ENCODE assay signal across 1 cellular context in the genomic region with DNA sequence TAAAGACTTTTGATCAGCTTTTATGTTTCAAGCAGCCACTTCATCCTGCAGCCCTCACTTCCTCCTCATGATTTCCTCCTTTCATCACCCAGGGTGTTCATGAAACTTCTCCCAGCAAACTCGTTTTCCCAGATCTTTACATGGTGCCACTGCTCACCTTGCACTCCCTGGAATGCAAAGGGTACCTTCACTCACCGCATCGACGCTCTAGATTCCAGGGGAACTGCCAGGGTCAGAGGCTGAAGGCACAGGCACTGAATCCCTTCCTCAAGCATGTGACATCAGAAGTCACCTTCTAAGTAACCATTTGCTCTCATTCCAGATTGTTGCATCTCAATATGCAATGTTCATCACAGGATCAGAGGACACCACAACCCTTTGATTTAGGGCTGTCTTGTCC.
TF ChIP-seq lines count a peak whose summit lies in the region.

No MANE protein-coding gene starts in this region.

TF ChIP-seq in K562, 482 proteins besides CTCF, POLR2A, EP300 and RAD21 (continued from another document):
- TF ChIP-seq, protein P1, sequence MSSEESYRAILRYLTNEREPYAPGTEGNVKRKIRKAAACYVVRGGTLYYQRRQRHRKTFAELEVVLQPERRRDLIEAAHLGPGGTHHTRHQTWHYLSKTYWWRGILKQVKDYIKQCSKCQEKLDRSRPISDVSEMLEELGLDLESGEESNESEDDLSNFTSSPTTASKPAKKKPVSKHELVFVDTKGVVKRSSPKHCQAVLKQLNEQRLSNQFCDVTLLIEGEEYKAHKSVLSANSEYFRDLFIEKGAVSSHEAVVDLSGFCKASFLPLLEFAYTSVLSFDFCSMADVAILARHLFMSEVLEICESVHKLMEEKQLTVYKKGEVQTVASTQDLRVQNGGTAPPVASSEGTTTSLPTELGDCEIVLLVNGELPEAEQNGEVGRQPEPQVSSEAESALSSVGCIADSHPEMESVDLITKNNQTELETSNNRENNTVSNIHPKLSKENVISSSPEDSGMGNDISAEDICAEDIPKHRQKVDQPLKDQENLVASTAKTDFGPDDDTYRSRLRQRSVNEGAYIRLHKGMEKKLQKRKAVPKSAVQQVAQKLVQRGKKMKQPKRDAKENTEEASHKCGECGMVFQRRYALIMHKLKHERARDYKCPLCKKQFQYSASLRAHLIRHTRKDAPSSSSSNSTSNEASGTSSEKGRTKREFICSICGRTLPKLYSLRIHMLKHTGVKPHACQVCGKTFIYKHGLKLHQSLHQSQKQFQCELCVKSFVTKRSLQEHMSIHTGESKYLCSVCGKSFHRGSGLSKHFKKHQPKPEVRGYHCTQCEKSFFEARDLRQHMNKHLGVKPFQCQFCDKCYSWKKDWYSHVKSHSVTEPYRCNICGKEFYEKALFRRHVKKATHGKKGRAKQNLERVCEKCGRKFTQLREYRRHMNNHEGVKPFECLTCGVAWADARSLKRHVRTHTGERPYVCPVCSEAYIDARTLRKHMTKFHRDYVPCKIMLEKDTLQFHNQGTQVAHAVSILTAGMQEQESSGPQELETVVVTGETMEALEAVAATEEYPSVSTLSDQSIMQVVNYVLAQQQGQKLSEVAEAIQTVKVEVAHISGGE (CRISPR knock-in tag; IDR thresholded peaks at IDR 0.05), result no peak
- TF ChIP-seq ZNF551 (CRISPR knock-in tag; IDR thresholded peaks at IDR 0.05), result no peak
